21 cellular contexts compared by ENCODE assay signal in genomic region chr11:117831661-117832415, GRCh38. TPM values are rescaled to one million over a fixed set of nuclear protein-coding genes. Genes with fewer than 3 reads are reported as not detected.
DNase-seq lines count a peak whose midpoint lies in the region; ATAC-seq, FAIRE-seq and TF ChIP-seq lines count a peak whose summit lies in the region.
"Had no signal": no experiment of that assay in that cellular context is flagged by ENCODE, and none has a peak within 500 bp of the region (broad histone marks: within the 10 kb centered on the region; RNA-seq: fewer than 3 reads in every experiment).

No MANE protein-coding gene starts in this region.

- H3K9me3 ChIP-seq in heart right ventricle (no peaks in the 10 kb centered on the region), osteoblast (ENCODE audit: low read depth, low read length) (no peaks in the 10 kb centered on the region), uterus (no peaks in the 10 kb centered on the region), PC-9 (ENCODE audit: insufficient read depth, low read depth) (no peaks in the 10 kb centered on the region)
- H3K9me3 ChIP-seq: SJCRH30 had no signal

- H3K9me2 ChIP-seq in PC-9 (ENCODE audit: insufficient read depth), result no peaks in the 10 kb centered on the region

- FAIRE-seq in GM12892 (lab: Jason Lieb, UNC), result no peak

- H3K27me3 ChIP-seq in heart right ventricle (no peaks in the 10 kb centered on the region), osteoblast (ENCODE audit: insufficient read depth, low read length) (peaks cover 11% of the 10 kb centered on the region), uterus (no peaks in the 10 kb centered on the region), PC-9 (ENCODE audit: insufficient read depth, low read depth) (peaks cover 14% of the 10 kb centered on the region; the same call in 1 of the 2 replicates)
- H3K27me3 ChIP-seq: SJCRH30 had no signal

- H3F3A ChIP-seq in PC-9 (ENCODE audit: insufficient read depth, low read depth), result no peaks in the 10 kb centered on the region

- peak; percentile 23 for DNase-seq in Right ventricle myocardium superior
- DNase-seq in heart right ventricle, result no peak
- DNase-seq in coronary artery (ENCODE audit: low spot score), result peak; percentile 69
- DNase-seq in osteoblast (ENCODE audit: insufficient read length, low spot score, missing footprints), result peak; percentile 34
- DNase-seq in uterus, result peak; percentile 8
- no peak for DNase-seq in GM12892 (ENCODE audit: insufficient read length)
- DNase-seq in PC-9, result no peak
- DNase-seq: activated CD4-positive, alpha-beta T cell treated with anti-CD3 and anti-CD28 coated beads, Interleukin-2, amount 50 U/mL, for 48 hours; CD4-positive, alpha-beta memory T cell; GF-D8; GM23248; NCI-H187; NCI-H226; SJCRH30; stimulated activated CD4-positive, alpha-beta T cell treated with anti-CD3 and anti-CD28 coated beads, Interleukin-4, amount 100 ng/mL, for 24 hours had no signal

- no peak overlapping the region for H3K4me2 ChIP-seq in osteoblast (ENCODE audit: insufficient read depth, low read length)
- H3K4me2 ChIP-seq in PC-9, result no peak overlapping the region

- TF ChIP-seq CTCF in heart right ventricle (IDR thresholded peaks at IDR 0.05) (no peak), coronary artery (IDR thresholded peaks at IDR 0.05) (no peak), osteoblast (IDR thresholded peaks at IDR 0.05; ENCODE audit: extremely low read depth, low read depth, low read length) (no peak), uterus (IDR thresholded peaks at IDR 0.05) (no peak), PC-9 (conservative IDR thresholded peaks at IDR 0.05) (no peak)

- CTCF ChIA-PET in PC-9 (lab: Charles Lee), result no interaction called here

- 83 to 87% methylated on average over 7 of the region's 7 CpGs for WGBS in heart right ventricle, 2 donors

- TF ChIP-seq POLR2A in uterus (IDR thresholded peaks at IDR 0.05) (no peak), GM12892 (IDR thresholded peaks at IDR 0.05; ENCODE audit: low read depth, low read length) (no peak)

- H3K36me3 ChIP-seq in heart right ventricle (peaks cover 0 to 30% (median 0%) of the 10 kb centered on the region in 9 donors), osteoblast (ENCODE audit: insufficient read depth, low read length) (no peaks in the 10 kb centered on the region), uterus (no peaks in the 10 kb centered on the region), PC-9 (ENCODE audit: low read depth) (no peaks in the 10 kb centered on the region)
- H3K36me3 ChIP-seq: SJCRH30 had no signal

- intact Hi-C loops in Right ventricle myocardium superior (cut with DNase I), result no loop called here
- intact Hi-C loops in heart right ventricle (cut with DNase I), result no loop called here
- intact Hi-C loops in uterus (cut with DNase I; ENCODE audit: low total_unique reads), result no loop called here
- intact Hi-C loops in PC-9 (cut with micrococcal nuclease; ENCODE audit: unreplicated experiment), result no loop called here

- H3K27ac ChIP-seq in heart right ventricle, result no peak overlapping the region
- H3K27ac ChIP-seq in coronary artery, result no peak overlapping the region
- no peak overlapping the region for H3K27ac ChIP-seq in osteoblast (ENCODE audit: low read depth, low read length)
- H3K27ac ChIP-seq in uterus, result no peak overlapping the region
- no peak overlapping the region for H3K27ac ChIP-seq in PC-9
- H3K27ac ChIP-seq: GM23248, SJCRH30, VCaP had no signal

- H2AFZ ChIP-seq in osteoblast (ENCODE audit: low read length) (no peak overlapping the region), PC-9 (no peak overlapping the region)
- H2AFZ ChIP-seq: GM23248 had no signal

- no peak for ATAC-seq in Right ventricle myocardium superior (ENCODE audit: poor library complexity)
- no peak for ATAC-seq in heart right ventricle
- ATAC-seq in GM19455 (IDR thresholded peaks at IDR 0.05; ENCODE audit: unreplicated experiment), result no peak

- POLR2A ChIA-PET in PC-9 (lab: Charles Lee; ENCODE audit: unreplicated experiment), result no interaction called here

- peaks cover 3 to 51% (median 34%) of the 10 kb centered on the region in 9 donors for H3K4me1 ChIP-seq in heart right ventricle
- no peaks in the 10 kb centered on the region for H3K4me1 ChIP-seq in osteoblast (ENCODE audit: insufficient read depth, low read length)
- no peaks in the 10 kb centered on the region for H3K4me1 ChIP-seq in uterus
- peaks cover 23% of the 10 kb centered on the region for H3K4me1 ChIP-seq in PC-9 (replicated peaks; ENCODE audit: insufficient read depth)

- H3K79me2 ChIP-seq in osteoblast (ENCODE audit: insufficient read depth, low read length) (no peaks in the 10 kb centered on the region), PC-9 (ENCODE audit: low read depth) (no peaks in the 10 kb centered on the region)

- H4K20me1 ChIP-seq in osteoblast (ENCODE audit: insufficient read depth, low read length), result no peaks in the 10 kb centered on the region
- no peaks in the 10 kb centered on the region for H4K20me1 ChIP-seq in PC-9 (ENCODE audit: insufficient read depth)

- H3K4me3 ChIP-seq in heart right ventricle (no peak overlapping the region), coronary artery (no peak overlapping the region), osteoblast (ENCODE audit: insufficient read depth, low read length) (no peak overlapping the region), uterus (no peak overlapping the region), PC-9 (no peak overlapping the region)
- H3K4me3 ChIP-seq: GM23248, SJCRH30 had no signal

- BruUV-seq in PC-9 (replicated peaks; lab: Mats Ljungman, UMichigan), result no TSS peak

RNA-seq across cellular contexts. Expression of gene FXYD2, which starts 7.3 kb away (rescaled TPM):
- total RNA-seq in Right ventricle myocardium superior, result 1.4 TPM
- 1 to 10 TPM in 7 of 10 donors, under 1 TPM in 3; 0.40 to 3.2 (median 1.4) TPM for total RNA-seq in heart right ventricle
- 1 to 10 TPM; 1.9 to 6.0 TPM for polyA plus RNA-seq in heart right ventricle
- not detected in 2 replicates for total RNA-seq in osteoblast
- total RNA-seq in uterus, result 10 to 100 TPM in 1 of 4 donors, 1 to 10 TPM in 3; 2.1 to 36.4 (median 6.2) TPM
- polyA plus RNA-seq in GM12892 (2012; ENCODE audit: missing spikeins), result 7.4 TPM
- not detected in 2 replicates for total RNA-seq in PC-9 (2021)
- total RNA-seq: GM23248 had no signal
- polyA plus RNA-seq: AG04450, GM23248 had no signal

RNA-seq across cellular contexts. Expression of gene DSCAML1, which starts 34.8 kb away (rescaled TPM):
- total RNA-seq in Right ventricle myocardium superior (0.83 TPM), heart right ventricle (1 to 10 TPM in 3 of 10 donors, under 1 TPM in 7; 0.23 to 1.5 (median 0.57) TPM), osteoblast (not detected in 2 replicates), uterus (10 to 100 TPM in 1 of 4 donors, 1 to 10 TPM in 2, under 1 TPM in 1; 0.29 to 29.1 (median 3.4) TPM), PC-9 (2021) (not detected in 2 replicates)
- under 1 TPM; 0.16 to 0.88 TPM for polyA plus RNA-seq in heart right ventricle
- 0.36 TPM for polyA plus RNA-seq in GM12892 (2012; ENCODE audit: missing spikeins)
- total RNA-seq: activated T-helper 1 cell treated with anti-CD3 and anti-CD28 coated beads, Interleukin-12 subunit alpha, Interleukin-12 subunit beta, Interleukin-2, Interleukin-4 antibody, amounts not matched to agents 30 ng/mL and 10 ng/mL and 1 ng/mL, durations not matched to agents 14 hours and 24 hours and 36 hours; fibroblast of lung; GM23248; SJCRH30 had no signal
- polyA plus RNA-seq: AG04450; CD4-positive, alpha-beta memory T cell; fibroblast of lung; GM23248 had no signal

RNA-seq across cellular contexts. Expression of gene FXYD6, which starts 44.6 kb away (rescaled TPM):
- total RNA-seq in Right ventricle myocardium superior, result 34.6 TPM
- 10 to 100 TPM; 22.0 to 42.5 (median 30.4) TPM for total RNA-seq in heart right ventricle
- 10 to 100 TPM; 62.3 to 65.2 TPM for polyA plus RNA-seq in heart right ventricle
- not detected in 2 replicates for total RNA-seq in osteoblast
- 100 to 1,000 TPM in 3 of 4 donors, 10 to 100 TPM in 1; 85.3 to 307 (median 192) TPM for total RNA-seq in uterus
- polyA plus RNA-seq in GM12892 (2012; ENCODE audit: missing spikeins), result 1.1 TPM
- 0.20 and 0.48 TPM in 2 replicates for total RNA-seq in PC-9 (2021)
- total RNA-seq: activated T-helper 1 cell treated with anti-CD3 and anti-CD28 coated beads, Interleukin-12 subunit alpha, Interleukin-12 subunit beta, Interleukin-2, Interleukin-4 antibody, amounts not matched to agents 30 ng/mL and 10 ng/mL and 1 ng/mL, durations not matched to agents 14 hours and 24 hours and 36 hours; CD4-positive, alpha-beta memory T cell; GM23248; T-helper 2 cell treated with Interferon-gamma antibody and Interleukin-4, amounts not matched to agents 100 ng/mL and 5 ng/mL, for 36 hours had no signal
- polyA plus RNA-seq: GM23248 had no signal

Comparison
In these comparisons a context has a peak if more than half of its experiments do, and no peak if none do; other contexts are left out.
1. DNase-seq: peak in Right ventricle myocardium superior (single experiment), coronary artery (single experiment), osteoblast (single experiment) and uterus (2 of 2); none in heart right ventricle (0 of 2), GM12892 (single experiment) and PC-9 (0 of 2).
2. RNA of gene FXYD6, which starts 44.6 kb away (total RNA-seq): 85.3 to 307 TPM in uterus, 34.6 TPM in Right ventricle myocardium superior (single experiment) and 22.0 to 42.5 TPM in heart right ventricle; 0.20 to 0.48 TPM in PC-9 and not detected in osteoblast; every median in the first group is over 10 times any median in the second.